In the genomic region with DNA sequence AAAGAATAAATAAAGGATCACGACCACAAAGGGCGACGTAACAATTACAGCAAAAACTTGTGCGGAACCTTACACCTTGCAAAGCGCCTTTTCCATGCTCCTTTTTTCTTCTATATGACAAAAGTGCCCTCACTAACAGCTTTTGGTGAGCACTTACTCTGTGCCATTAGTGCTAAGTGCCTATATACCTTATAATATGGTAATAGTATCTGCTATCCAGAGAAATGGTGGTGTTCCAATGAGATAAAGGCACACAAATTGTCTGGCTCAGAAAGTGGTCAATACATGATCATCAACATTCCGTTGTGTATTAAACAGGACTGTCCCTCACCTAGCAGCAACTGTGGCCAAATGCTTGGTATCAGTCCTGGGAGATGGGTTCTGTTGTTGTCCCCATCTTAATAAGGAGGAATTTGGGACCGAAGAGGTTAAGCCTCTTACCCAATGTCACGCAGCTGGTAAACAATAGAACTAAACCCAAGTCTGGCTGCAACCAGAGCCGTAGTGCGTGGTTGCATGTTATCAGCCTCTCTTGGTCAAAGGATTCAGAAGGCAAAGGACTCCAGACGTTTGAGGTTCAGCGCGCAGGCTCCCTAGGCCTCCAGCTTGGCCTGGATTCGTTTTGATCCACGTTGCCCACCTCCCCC, we compare ENCODE assay signal across 1 cellular context.
TF ChIP-seq lines count a peak whose summit lies in the region.

No MANE protein-coding gene starts in this region.

TF ChIP-seq in IMR-90, 13 proteins besides CTCF, POLR2A, EP300 and RAD21:
- peak; percentile 54 for TF ChIP-seq BHLHE40 (IDR thresholded peaks at IDR 0.05; ENCODE audit: low read depth, low read length)
- TF ChIP-seq, protein P1, sequence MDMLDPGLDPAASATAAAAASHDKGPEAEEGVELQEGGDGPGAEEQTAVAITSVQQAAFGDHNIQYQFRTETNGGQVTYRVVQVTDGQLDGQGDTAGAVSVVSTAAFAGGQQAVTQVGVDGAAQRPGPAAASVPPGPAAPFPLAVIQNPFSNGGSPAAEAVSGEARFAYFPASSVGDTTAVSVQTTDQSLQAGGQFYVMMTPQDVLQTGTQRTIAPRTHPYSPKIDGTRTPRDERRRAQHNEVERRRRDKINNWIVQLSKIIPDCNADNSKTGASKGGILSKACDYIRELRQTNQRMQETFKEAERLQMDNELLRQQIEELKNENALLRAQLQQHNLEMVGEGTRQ (IDR thresholded peaks at IDR 0.05; ENCODE audit: low read depth, low read length) = no peak
- TF ChIP-seq, protein P2, sequence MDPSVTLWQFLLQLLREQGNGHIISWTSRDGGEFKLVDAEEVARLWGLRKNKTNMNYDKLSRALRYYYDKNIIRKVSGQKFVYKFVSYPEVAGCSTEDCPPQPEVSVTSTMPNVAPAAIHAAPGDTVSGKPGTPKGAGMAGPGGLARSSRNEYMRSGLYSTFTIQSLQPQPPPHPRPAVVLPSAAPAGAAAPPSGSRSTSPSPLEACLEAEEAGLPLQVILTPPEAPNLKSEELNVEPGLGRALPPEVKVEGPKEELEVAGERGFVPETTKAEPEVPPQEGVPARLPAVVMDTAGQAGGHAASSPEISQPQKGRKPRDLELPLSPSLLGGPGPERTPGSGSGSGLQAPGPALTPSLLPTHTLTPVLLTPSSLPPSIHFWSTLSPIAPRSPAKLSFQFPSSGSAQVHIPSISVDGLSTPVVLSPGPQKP (IDR thresholded peaks at IDR 0.05; ENCODE audit: borderline replicate concordance, low read depth, low read length) = no peak
- TF ChIP-seq SMC3 (IDR thresholded peaks at IDR 0.05; ENCODE audit: low read depth, low read length) = no peak
- no peak for TF ChIP-seq CEBPB (IDR thresholded peaks at IDR 0.05; ENCODE audit: low read depth, low read length)
- no peak for TF ChIP-seq MXI1 (IDR thresholded peaks at IDR 0.05; ENCODE audit: borderline replicate concordance, low read depth, low read length)
- TF ChIP-seq MAZ (IDR thresholded peaks at IDR 0.05; ENCODE audit: borderline replicate concordance, low read depth, low read length) = no peak
